27 cellular contexts compared by ENCODE assay signal in the genomic region with DNA sequence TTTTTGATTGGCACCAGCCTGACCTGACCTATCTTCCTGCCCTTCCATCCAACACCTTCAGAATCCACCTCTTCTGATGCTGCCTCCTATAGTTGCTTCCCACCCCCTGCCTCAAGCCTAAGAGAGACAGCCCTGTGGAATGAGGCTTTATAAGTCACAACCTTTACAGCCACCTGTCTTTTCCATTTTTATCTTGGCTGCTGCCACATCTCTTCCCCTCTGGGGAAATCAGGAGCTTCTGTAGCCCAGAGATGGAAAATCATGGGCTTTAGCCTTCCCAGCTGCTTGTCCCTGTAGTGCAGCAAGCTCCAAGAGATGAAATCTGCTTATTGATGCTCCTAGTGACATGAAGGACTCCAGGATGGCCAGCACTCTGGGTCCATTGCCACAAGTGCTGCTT.
"Had no signal": no experiment of that assay in that cellular context is flagged by ENCODE, and none has a peak within 500 bp of the region (broad histone marks: within the 10 kb centered on the region; RNA-seq: fewer than 3 reads in every experiment).

No MANE protein-coding gene starts in this region.

- H3K4me1 ChIP-seq: Peyer's patch, SJCRH30 had no signal

- DNase-seq: activated CD4-positive, alpha-beta memory T cell treated with anti-CD3 and anti-CD28 coated beads for 36 hours; activated CD4-positive, alpha-beta T cell treated with anti-CD3 and anti-CD28 coated beads, Interleukin-2, amount 10 ng/mL, durations not matched to agents 7 days and 5 days; activated CD4-positive, CD25-positive, alpha-beta regulatory T cell; activated CD8-positive, alpha-beta memory T cell treated with anti-CD3 and anti-CD28 coated beads for 24 hours; activated gamma-delta T cell treated with Interleukin-2 at 50 U/mL for 16 hours; activated naive CD4-positive, alpha-beta T cell treated with anti-CD3 and anti-CD28 coated beads, Interleukin-2, amount 10 ng/mL, durations not matched to agents 7 days and 5 days; activated naive CD8-positive, alpha-beta T cell treated with anti-CD3 and anti-CD28 coated beads for 36 hours; activated T-cell treated with anti-CD3 and anti-CD28 coated beads for 4 hours; activated T-cell treated with anti-CD3 and anti-CD28 coated beads, Interleukin-2, amount 50 U/mL, for 48 hours; anterior cingulate cortex; MG63; MV-4-11; NCI-H1092 treated with DMSO at 0.1 percent for 48 hours; NCI-H1417 treated with DMSO at 0.1 percent for 48 hours; NCI-H1694; NCI-H2029; NCI-H2107; NCI-H446; NCI-H524; Peyer's patch; Right ventricle myocardium superior; SJCRH30; SK-N-SH; T-helper 1 cell had no signal

- H3K4me3 ChIP-seq: MG63, Peyer's patch, SJCRH30 had no signal

- H3K27me3 ChIP-seq: MG63, Peyer's patch, SJCRH30 had no signal

- H3K9me3 ChIP-seq: MG63, Peyer's patch, SJCRH30, SK-N-SH had no signal

- H3K9ac ChIP-seq: KMS-11, SK-N-SH had no signal

- H3K27ac ChIP-seq: KMS-11, Peyer's patch, RWPE1, SJCRH30, VCaP had no signal
